Comparison of ENCODE assay signal across 10 cellular contexts in genomic region chr16:3642397-3643094, GRCh38. TPM values are rescaled to one million over a fixed set of nuclear protein-coding genes. Genes with fewer than 3 reads are reported as not detected.
A peak's percentile ranks its signal among the peaks of the same experiment; 100 is the strongest.
DNase-seq lines count a peak whose midpoint lies in the region; ATAC-seq and TF ChIP-seq lines count a peak whose summit lies in the region.
"Had no signal": no experiment of that assay in that cellular context is flagged by ENCODE, and none has a peak within 500 bp of the region (broad histone marks: within the 10 kb centered on the region; RNA-seq: fewer than 3 reads in every experiment).

No MANE protein-coding gene starts in this region.

- H3K27me3 Mint-ChIP-seq in activated CD4-positive, alpha-beta memory T cell treated with anti-CD3 and anti-CD28 coated beads, Interleukin-2, amount 10 ng/mL, durations not matched to agents 7 days and 5 days = no peaks in the 10 kb centered on the region
- no peaks in the 10 kb centered on the region for H3K27me3 Mint-ChIP-seq in activated CD4-positive, alpha-beta memory T cell treated with anti-CD3 and anti-CD28 coated beads for 36 hours
- H3K27me3 Mint-ChIP-seq in WTC11 (ENCODE audit: low read depth) (no peaks in the 10 kb centered on the region), glutamatergic neuron (ENCODE audit: unreplicated experiment) (peaks cover 4% of the 10 kb centered on the region)
- H3K27me3 Mint-ChIP-seq in stimulated activated naive B cell treated with anti-CD40 and anti-IgM and Interleukin-4, amounts not matched to agents 10 μg/mL and 1 μg/mL and 100 μg/mL, for 72 hours = no peaks in the 10 kb centered on the region

- no peak overlapping the region for H3K27ac Mint-ChIP-seq in activated CD4-positive, alpha-beta memory T cell treated with anti-CD3 and anti-CD28 coated beads, Interleukin-2, amount 10 ng/mL, durations not matched to agents 7 days and 5 days
- H3K27ac Mint-ChIP-seq in activated CD4-positive, alpha-beta memory T cell treated with anti-CD3 and anti-CD28 coated beads for 36 hours = no peak overlapping the region
- no peak overlapping the region; the same call in 1 of the 2 replicates for H3K27ac Mint-ChIP-seq in WTC11
- peak overlapping the region; percentile 62 for H3K27ac Mint-ChIP-seq in glutamatergic neuron (ENCODE audit: unreplicated experiment)
- H3K27ac Mint-ChIP-seq in stimulated activated naive B cell treated with anti-CD40 and anti-IgM and Interleukin-4, amounts not matched to agents 10 μg/mL and 1 μg/mL and 100 μg/mL, for 72 hours = peak overlapping the region; percentile 26

- no peak overlapping the region for H3K4me3 Mint-ChIP-seq in activated CD4-positive, alpha-beta memory T cell treated with anti-CD3 and anti-CD28 coated beads, Interleukin-2, amount 10 ng/mL, durations not matched to agents 7 days and 5 days
- no peak overlapping the region for H3K4me3 Mint-ChIP-seq in activated CD4-positive, alpha-beta memory T cell treated with anti-CD3 and anti-CD28 coated beads for 36 hours
- no peak overlapping the region for H3K4me3 Mint-ChIP-seq in WTC11
- H3K4me3 Mint-ChIP-seq in glutamatergic neuron (ENCODE audit: unreplicated experiment) = peak overlapping the region; percentile 63
- H3K4me3 Mint-ChIP-seq in stimulated activated naive B cell treated with anti-CD40 and anti-IgM and Interleukin-4, amounts not matched to agents 10 μg/mL and 1 μg/mL and 100 μg/mL, for 72 hours = no peak overlapping the region

- H3K4me1 Mint-ChIP-seq in activated CD4-positive, alpha-beta memory T cell treated with anti-CD3 and anti-CD28 coated beads, Interleukin-2, amount 10 ng/mL, durations not matched to agents 7 days and 5 days = peaks cover 19% of the 10 kb centered on the region
- H3K4me1 Mint-ChIP-seq in activated CD4-positive, alpha-beta memory T cell treated with anti-CD3 and anti-CD28 coated beads for 36 hours (ENCODE audit: low read depth) = peaks cover 9% of the 10 kb centered on the region
- H3K4me1 Mint-ChIP-seq in WTC11 = peaks cover 68% of the 10 kb centered on the region
- peaks cover 19% of the 10 kb centered on the region for H3K4me1 Mint-ChIP-seq in glutamatergic neuron (ENCODE audit: low read depth, unreplicated experiment)
- H3K4me1 Mint-ChIP-seq in stimulated activated naive B cell treated with anti-CD40 and anti-IgM and Interleukin-4, amounts not matched to agents 10 μg/mL and 1 μg/mL and 100 μg/mL, for 72 hours = peaks cover 11 to 12% of the 10 kb centered on the region in 2 donors

- no peaks in the 10 kb centered on the region for H3K9me3 Mint-ChIP-seq in activated CD4-positive, alpha-beta memory T cell treated with anti-CD3 and anti-CD28 coated beads, Interleukin-2, amount 10 ng/mL, durations not matched to agents 7 days and 5 days
- no peaks in the 10 kb centered on the region for H3K9me3 Mint-ChIP-seq in activated CD4-positive, alpha-beta memory T cell treated with anti-CD3 and anti-CD28 coated beads for 36 hours
- H3K9me3 Mint-ChIP-seq in WTC11 (peaks cover 6% of the 10 kb centered on the region), glutamatergic neuron (ENCODE audit: unreplicated experiment) (peaks cover 5% of the 10 kb centered on the region)
- H3K9me3 Mint-ChIP-seq in stimulated activated naive B cell treated with anti-CD40 and anti-IgM and Interleukin-4, amounts not matched to agents 10 μg/mL and 1 μg/mL and 100 μg/mL, for 72 hours = peaks cover 0 to 3% of the 10 kb centered on the region in 2 donors

- DNase-seq in activated CD4-positive, alpha-beta memory T cell treated with anti-CD3 and anti-CD28 coated beads, Interleukin-2, amount 10 ng/mL, durations not matched to agents 7 days and 5 days = peak; percentile 10
- DNase-seq in activated CD4-positive, alpha-beta memory T cell treated with anti-CD3 and anti-CD28 coated beads for 36 hours = no peak
- peak; percentile 16 for DNase-seq in WTC11 (ENCODE audit: low spot score)
- peak; percentile 54 for DNase-seq in glutamatergic neuron
- DNase-seq in stimulated activated naive B cell treated with anti-CD40 and anti-IgM and Interleukin-4, amounts not matched to agents 10 μg/mL and 1 μg/mL and 100 μg/mL, for 72 hours = no peak
- DNase-seq in amniotic stem cell (lab: John Stamatoyannopoulos, UW) = no peak
- DNase-seq in UCSD-AML1 (lab: John Stamatoyannopoulos, UW; ENCODE audit: unreplicated experiment) = no peak
- DNase-seq in NCI-H1417 treated with DMSO at 0.1 percent for 48 hours (lab: John Stamatoyannopoulos, UW) = no peak
- DNase-seq: effector memory CD4-positive, alpha-beta T cell; KG1 had no signal

- intact Hi-C loops in activated CD4-positive, alpha-beta memory T cell treated with anti-CD3 and anti-CD28 coated beads for 36 hours (cut with micrococcal nuclease) = no loop called here

- POLR2A ChIA-PET in activated CD4-positive, alpha-beta memory T cell treated with anti-CD3 and anti-CD28 coated beads, Interleukin-2, amount 10 ng/mL, durations not matched to agents 7 days and 5 days (lab: Charles Lee) = no interaction called here
- POLR2A ChIA-PET in activated CD4-positive, alpha-beta memory T cell treated with anti-CD3 and anti-CD28 coated beads for 36 hours (lab: Charles Lee) = interaction anchor here (0.6 kb wide), 1 partner anchor 9 kb away, joined by 5 read pairs; no protein-coding TSS in a partner anchor
- POLR2A ChIA-PET in WTC11 (lab: Charles Lee) = no interaction called here

- CTCF ChIA-PET in activated CD4-positive, alpha-beta memory T cell treated with anti-CD3 and anti-CD28 coated beads, Interleukin-2, amount 10 ng/mL, durations not matched to agents 7 days and 5 days (lab: Charles Lee) = no interaction called here
- CTCF ChIA-PET in activated CD4-positive, alpha-beta memory T cell treated with anti-CD3 and anti-CD28 coated beads for 36 hours (lab: Charles Lee) = interaction anchor here (0.7 kb wide), 1 partner anchor 612 kb away, joined by 3 read pairs; no protein-coding TSS in a partner anchor
- CTCF ChIA-PET in WTC11 (lab: Charles Lee) = interaction anchor here (1.2 to 1.8 kb wide), 3 partner anchors 10 to 14 kb away, joined by 4 to 7 read pairs (median 5); no protein-coding TSS in a partner anchor

- ATAC-seq in WTC11 = no peak
- ATAC-seq in stimulated activated naive B cell treated with anti-CD40 and anti-IgM and Interleukin-4, amounts not matched to agents 10 μg/mL and 1 μg/mL and 100 μg/mL, for 72 hours (replicated peaks) = no peak

- peaks cover 11% of the 10 kb centered on the region for H3K36me3 Mint-ChIP-seq in activated CD4-positive, alpha-beta memory T cell treated with anti-CD3 and anti-CD28 coated beads, Interleukin-2, amount 10 ng/mL, durations not matched to agents 7 days and 5 days (ENCODE audit: low read depth)
- peaks cover 2% of the 10 kb centered on the region for H3K36me3 Mint-ChIP-seq in activated CD4-positive, alpha-beta memory T cell treated with anti-CD3 and anti-CD28 coated beads for 36 hours
- H3K36me3 Mint-ChIP-seq in WTC11 (peaks cover 6% of the 10 kb centered on the region), glutamatergic neuron (ENCODE audit: unreplicated experiment) (no peaks in the 10 kb centered on the region)
- peaks cover 22 to 26% of the 10 kb centered on the region in 2 donors for H3K36me3 Mint-ChIP-seq in stimulated activated naive B cell treated with anti-CD40 and anti-IgM and Interleukin-4, amounts not matched to agents 10 μg/mL and 1 μg/mL and 100 μg/mL, for 72 hours

- no peak for TF ChIP-seq CTCF in WTC11 (IDR thresholded peaks at IDR 0.05)
- TF ChIP-seq CTCF in glutamatergic neuron (IDR thresholded peaks at IDR 0.05; ENCODE audit: partially characterized antibody, unreplicated experiment) = no peak

TF ChIP-seq in WTC11, 78 proteins besides CTCF, POLR2A, EP300 and RAD21:
- TF ChIP-seq ESRRA (CRISPR knock-in tag; IDR thresholded peaks at IDR 0.05; ENCODE audit: borderline replicate concordance) (0 out of 2 replicates have a peak, but pooled peaks have one; percentile 3), ATF1 (CRISPR knock-in tag; IDR thresholded peaks at IDR 0.05) (no peak), ZNF317 (CRISPR knock-in tag; IDR thresholded peaks at IDR 0.05; ENCODE audit: borderline replicate concordance, low read depth) (no peak)

RNA-seq across cellular contexts. Expression of gene DNASE1, which starts 11.9 kb away (rescaled TPM):
- total RNA-seq in activated CD4-positive, alpha-beta memory T cell treated with anti-CD3 and anti-CD28 coated beads, Interleukin-2, amount 10 ng/mL, durations not matched to agents 7 days and 5 days = 10 to 100 TPM; 32.8 to 35.8 TPM
- total RNA-seq in activated CD4-positive, alpha-beta memory T cell treated with anti-CD3 and anti-CD28 coated beads for 36 hours = 10 to 100 TPM; 11.4 to 14.3 TPM
- total RNA-seq in WTC11 (2021) (13.5 to 15.7 TPM (median 13.9 TPM) in 3 replicates), glutamatergic neuron (ENCODE audit: unreplicated experiment) (34.3 TPM)

RNA-seq across cellular contexts. Expression of gene SLX4, which starts 31.1 kb away (rescaled TPM):
- 10 to 100 TPM; 14.3 to 14.9 TPM for total RNA-seq in activated CD4-positive, alpha-beta memory T cell treated with anti-CD3 and anti-CD28 coated beads, Interleukin-2, amount 10 ng/mL, durations not matched to agents 7 days and 5 days
- 10 to 100 TPM; 13.4 to 15.3 TPM for total RNA-seq in activated CD4-positive, alpha-beta memory T cell treated with anti-CD3 and anti-CD28 coated beads for 36 hours
- total RNA-seq in WTC11 (2021) (16.3 to 18.0 TPM (median 16.7 TPM) in 3 replicates), glutamatergic neuron (ENCODE audit: unreplicated experiment) (14.1 TPM)

Comparison
In these comparisons a context has a peak if more than half of its experiments do, and no peak if none do; other contexts are left out.
1. DNase-seq: peak in activated CD4-positive, alpha-beta memory T cell treated with anti-CD3 and anti-CD28 coated beads, Interleukin-2, amount 10 ng/mL, durations not matched to agents 7 days and 5 days (single experiment), WTC11 (single experiment) and glutamatergic neuron (single experiment); none in activated CD4-positive, alpha-beta memory T cell treated with anti-CD3 and anti-CD28 coated beads for 36 hours (single experiment), stimulated activated naive B cell treated with anti-CD40 and anti-IgM and Interleukin-4, amounts not matched to agents 10 μg/mL and 1 μg/mL and 100 μg/mL, for 72 hours (single experiment), amniotic stem cell (single experiment), UCSD-AML1 (single experiment) and NCI-H1417 treated with DMSO at 0.1 percent for 48 hours (single experiment).
2. H3K27ac Mint-ChIP-seq: peak in glutamatergic neuron (single experiment) and stimulated activated naive B cell treated with anti-CD40 and anti-IgM and Interleukin-4, amounts not matched to agents 10 μg/mL and 1 μg/mL and 100 μg/mL, for 72 hours (single experiment); none in activated CD4-positive, alpha-beta memory T cell treated with anti-CD3 and anti-CD28 coated beads, Interleukin-2, amount 10 ng/mL, durations not matched to agents 7 days and 5 days (single experiment), activated CD4-positive, alpha-beta memory T cell treated with anti-CD3 and anti-CD28 coated beads for 36 hours (single experiment) and WTC11 (single experiment).